In the genomic region with DNA sequence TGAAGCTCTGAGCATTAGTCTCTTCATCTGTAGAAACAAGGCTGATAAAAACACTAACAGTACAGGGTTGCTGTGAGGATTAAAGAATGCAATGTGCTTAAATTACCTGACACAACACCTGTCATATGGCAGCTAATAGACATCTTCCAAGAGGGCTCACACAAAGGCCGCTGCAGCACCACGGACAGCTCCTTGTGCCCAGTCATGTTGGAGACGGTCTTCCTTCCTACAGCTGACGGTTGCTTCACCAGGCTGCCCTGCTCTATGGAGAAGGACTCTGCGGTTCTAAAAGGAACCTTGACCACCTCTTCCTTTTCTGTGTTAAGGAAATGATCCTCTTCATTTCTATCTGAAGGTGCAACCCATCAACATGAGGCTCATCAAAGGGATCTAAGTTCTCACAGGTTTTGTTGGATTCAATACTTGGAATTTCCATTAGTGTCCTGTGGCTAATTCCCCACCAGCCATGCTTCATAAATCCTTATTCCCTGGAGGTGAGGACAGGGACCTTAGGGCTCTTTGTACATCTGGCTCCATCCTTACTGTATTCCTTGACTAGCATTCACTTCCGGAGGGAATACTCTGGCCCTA, we compare ENCODE assay signal across 8 cellular contexts.
DNase-seq lines count a peak whose midpoint lies in the region; ATAC-seq and TF ChIP-seq lines count a peak whose summit lies in the region.

No MANE protein-coding gene starts in this region.

- ATAC-seq in HG02981 (IDR thresholded peaks at IDR 0.05; ENCODE audit: unreplicated experiment) (no peak), GM18870 (IDR thresholded peaks at IDR 0.05; ENCODE audit: unreplicated experiment) (no peak)

- H3K4me1 ChIP-seq in Peyer's patch: no peaks in the 10 kb centered on the region

- DNase-seq in H7: peak; percentile 55
- DNase-seq in T47D (ENCODE audit: low read depth in 1 of 2, low spot score in 1 of 2): peak; percentile 33 to 82
- DNase-seq in myocyte (ENCODE audit: low read depth): peak; percentile 18
- no peak for DNase-seq in Peyer's patch
- no peak for DNase-seq in dedifferentiated amniotic fluid mesenchymal stem cell (ENCODE audit: extremely low spot score)

- no peak for TF ChIP-seq CTCF in Peyer's patch (IDR thresholded peaks at IDR 0.05)

- H3K27ac ChIP-seq in Peyer's patch: no peak overlapping the region

- TF ChIP-seq POLR2A in Peyer's patch (IDR thresholded peaks at IDR 0.05): no peak

- H3K4me3 ChIP-seq in H7 (ENCODE audit: insufficient read depth, low read depth, low read length) (no peak overlapping the region), Peyer's patch (no peak overlapping the region)

- in situ Hi-C loops in T47D (cut with HindIII; ENCODE audit: low pct_unique_long_range_greater_than_20kb, low sequenced_read_pairs): no loop called here

- H3K9me3 ChIP-seq in Peyer's patch: no peaks in the 10 kb centered on the region

- no peaks in the 10 kb centered on the region; the same call in 1 of the 2 replicates for H3K27me3 ChIP-seq in H7 (ENCODE audit: control insufficient read depth, insufficient read depth, low read length)
- no peaks in the 10 kb centered on the region for H3K27me3 ChIP-seq in Peyer's patch

- H3K36me3 ChIP-seq in H7 (replicated peaks; ENCODE audit: control insufficient read depth, insufficient read depth, low read length) (no peaks in the 10 kb centered on the region), Peyer's patch (no peaks in the 10 kb centered on the region)

TF ChIP-seq in PFSK-1, 5 proteins besides CTCF, POLR2A, EP300 and RAD21:
- TF ChIP-seq POLR2AphosphoS5 (IDR thresholded peaks at IDR 0.05; ENCODE audit: low read depth, low read length): no peak
- TF ChIP-seq, protein P1, sequence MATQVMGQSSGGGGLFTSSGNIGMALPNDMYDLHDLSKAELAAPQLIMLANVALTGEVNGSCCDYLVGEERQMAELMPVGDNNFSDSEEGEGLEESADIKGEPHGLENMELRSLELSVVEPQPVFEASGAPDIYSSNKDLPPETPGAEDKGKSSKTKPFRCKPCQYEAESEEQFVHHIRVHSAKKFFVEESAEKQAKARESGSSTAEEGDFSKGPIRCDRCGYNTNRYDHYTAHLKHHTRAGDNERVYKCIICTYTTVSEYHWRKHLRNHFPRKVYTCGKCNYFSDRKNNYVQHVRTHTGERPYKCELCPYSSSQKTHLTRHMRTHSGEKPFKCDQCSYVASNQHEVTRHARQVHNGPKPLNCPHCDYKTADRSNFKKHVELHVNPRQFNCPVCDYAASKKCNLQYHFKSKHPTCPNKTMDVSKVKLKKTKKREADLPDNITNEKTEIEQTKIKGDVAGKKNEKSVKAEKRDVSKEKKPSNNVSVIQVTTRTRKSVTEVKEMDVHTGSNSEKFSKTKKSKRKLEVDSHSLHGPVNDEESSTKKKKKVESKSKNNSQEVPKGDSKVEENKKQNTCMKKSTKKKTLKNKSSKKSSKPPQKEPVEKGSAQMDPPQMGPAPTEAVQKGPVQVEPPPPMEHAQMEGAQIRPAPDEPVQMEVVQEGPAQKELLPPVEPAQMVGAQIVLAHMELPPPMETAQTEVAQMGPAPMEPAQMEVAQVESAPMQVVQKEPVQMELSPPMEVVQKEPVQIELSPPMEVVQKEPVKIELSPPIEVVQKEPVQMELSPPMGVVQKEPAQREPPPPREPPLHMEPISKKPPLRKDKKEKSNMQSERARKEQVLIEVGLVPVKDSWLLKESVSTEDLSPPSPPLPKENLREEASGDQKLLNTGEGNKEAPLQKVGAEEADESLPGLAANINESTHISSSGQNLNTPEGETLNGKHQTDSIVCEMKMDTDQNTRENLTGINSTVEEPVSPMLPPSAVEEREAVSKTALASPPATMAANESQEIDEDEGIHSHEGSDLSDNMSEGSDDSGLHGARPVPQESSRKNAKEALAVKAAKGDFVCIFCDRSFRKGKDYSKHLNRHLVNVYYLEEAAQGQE (IDR thresholded peaks at IDR 0.05; ENCODE audit: insufficient read depth in 1 of 2, low read depth in 2 of 2, low read length in 2 of 2): peak; percentile 93 to 98

Comparison
In these comparisons a context has a peak if more than half of its experiments do, and no peak if none do; other contexts are left out.
1. DNase-seq: peak in H7 (single experiment), T47D (2 of 2) and myocyte (single experiment); none in Peyer's patch (0 of 3) and dedifferentiated amniotic fluid mesenchymal stem cell (single experiment).